In genomic region chr12:9867531-9867930, GRCh38 we compare ENCODE assay signal across 11 cellular contexts. TPM values are rescaled to one million over a fixed set of nuclear protein-coding genes. Genes with fewer than 3 reads are reported as not detected.
DNase-seq lines count a peak whose midpoint lies in the region; ATAC-seq and TF ChIP-seq lines count a peak whose summit lies in the region.
"Had no signal": no experiment of that assay in that cellular context is flagged by ENCODE, and none has a peak within 500 bp of the region (broad histone marks: within the 10 kb centered on the region; RNA-seq: fewer than 3 reads in every experiment).

No MANE protein-coding gene starts in this region.

- H3K27me3 ChIP-seq in left ventricle myocardium inferior (ENCODE audit: low read depth), result no peaks in the 10 kb centered on the region
- H3K27me3 ChIP-seq in upper lobe of left lung, result no peaks in the 10 kb centered on the region

- no peak for TF ChIP-seq POLR2A in upper lobe of left lung (IDR thresholded peaks at IDR 0.05)

- H3K4me3 ChIP-seq in left ventricle myocardium inferior, result peak overlapping the region; percentile 63
- peak overlapping the region; percentile 12 to 52 (median 42) for H3K4me3 ChIP-seq in upper lobe of left lung

- TF ChIP-seq CTCF in left ventricle myocardium inferior (IDR thresholded peaks at IDR 0.05; ENCODE audit: borderline replicate concordance), result no peak
- no peak for TF ChIP-seq CTCF in upper lobe of left lung (IDR thresholded peaks at IDR 0.05)

- H3K9me3 ChIP-seq in left ventricle myocardium inferior (replicated peaks), result peaks cover 22% of the 10 kb centered on the region
- peaks cover 0 to 4% (median 0%) of the 10 kb centered on the region in 4 donors for H3K9me3 ChIP-seq in upper lobe of left lung

- TF ChIP-seq EP300 in upper lobe of left lung (IDR thresholded peaks at IDR 0.05), result no peak

- H3K4me1 ChIP-seq in left ventricle myocardium inferior, result peaks cover 5% of the 10 kb centered on the region
- peaks cover 0 to 9% (median 6%) of the 10 kb centered on the region in 4 donors for H3K4me1 ChIP-seq in upper lobe of left lung

- peaks cover 43% of the 10 kb centered on the region for H3K4me1 Mint-ChIP-seq in activated T-helper 2 cell treated with anti-CD3 and anti-CD28 coated beads, Interferon-gamma antibody, Interleukin-2, Interleukin-4, amounts not matched to agents 10 μg/mL and 5 μg/mL and 100 μg/mL, durations not matched to agents 14 hours and 24 hours and 36 hours (ENCODE audit: low read depth)

- intact Hi-C loops in left ventricle myocardium inferior (cut with micrococcal nuclease) (no loop called here), cardiac septum (cut with DNase I) (loop anchor here (10.0 kb wide), 2 partner anchors 223 to 497 kb away; no protein-coding TSS in a partner anchor)
- intact Hi-C loops in activated T-helper 2 cell treated with anti-CD3 and anti-CD28 coated beads, Interferon-gamma antibody, Interleukin-2, Interleukin-4, amounts not matched to agents 10 μg/mL and 5 μg/mL and 100 μg/mL, durations not matched to agents 14 hours and 24 hours and 36 hours (cut with micrococcal nuclease), result loop anchor here (5.0 to 10.0 kb wide), 3 partner anchors 60 to 623 kb away; no protein-coding TSS in a partner anchor

- WGBS in upper lobe of left lung, 2 donors, result 20 to 25% methylated on average over 4 of the region's 4 CpGs

- H3K27me3 Mint-ChIP-seq in activated T-helper 2 cell treated with anti-CD3 and anti-CD28 coated beads, Interferon-gamma antibody, Interleukin-2, Interleukin-4, amounts not matched to agents 10 μg/mL and 5 μg/mL and 100 μg/mL, durations not matched to agents 14 hours and 24 hours and 36 hours (ENCODE audit: low read depth), result no peaks in the 10 kb centered on the region

- peak overlapping the region; percentile 77 for H3K27ac Mint-ChIP-seq in activated T-helper 2 cell treated with anti-CD3 and anti-CD28 coated beads, Interferon-gamma antibody, Interleukin-2, Interleukin-4, amounts not matched to agents 10 μg/mL and 5 μg/mL and 100 μg/mL, durations not matched to agents 14 hours and 24 hours and 36 hours

- H3K36me3 ChIP-seq in left ventricle myocardium inferior, result no peaks in the 10 kb centered on the region
- H3K36me3 ChIP-seq in upper lobe of left lung, result no peaks in the 10 kb centered on the region

- H3K27ac ChIP-seq in left ventricle myocardium inferior (replicated peaks) (peak overlapping the region; percentile 89), upper lobe of left lung (peak overlapping the region; percentile 1 to 94 (median 74))

- H3K36me3 Mint-ChIP-seq in activated T-helper 2 cell treated with anti-CD3 and anti-CD28 coated beads, Interferon-gamma antibody, Interleukin-2, Interleukin-4, amounts not matched to agents 10 μg/mL and 5 μg/mL and 100 μg/mL, durations not matched to agents 14 hours and 24 hours and 36 hours (ENCODE audit: low read depth), result peaks cover 19% of the 10 kb centered on the region

- ATAC-seq in upper lobe of left lung (ENCODE audit: low FRiP score in 2 of 2) (no peak), GM19455 (IDR thresholded peaks at IDR 0.05; ENCODE audit: unreplicated experiment) (no peak)

- DNase-seq in left ventricle myocardium inferior (no peak), cardiac septum (ENCODE audit: low spot score) (no peak), lung microvascular endothelial cell (ENCODE audit: low read depth in 2 of 2) (peak; percentile 39 to 50), upper lobe of left lung (no peak), anterior cingulate cortex (lab: John Stamatoyannopoulos, UW) (no peak)
- no peak for DNase-seq in activated T-helper 2 cell treated with anti-CD3 and anti-CD28 coated beads, Interferon-gamma antibody, Interleukin-2, Interleukin-4, amounts not matched to agents 10 μg/mL and 5 μg/mL and 100 μg/mL, durations not matched to agents 14 hours and 24 hours and 36 hours (ENCODE audit: low spot score)
- no peak for DNase-seq in effector CD8-positive, alpha-beta T cell (lab: John Stamatoyannopoulos, UW)
- DNase-seq: activated CD8-positive, alpha-beta memory T cell treated with anti-CD3 and anti-CD28 coated beads for 24 hours; cortex of kidney had no signal

- peak overlapping the region; percentile 79 for H3K4me3 Mint-ChIP-seq in activated T-helper 2 cell treated with anti-CD3 and anti-CD28 coated beads, Interferon-gamma antibody, Interleukin-2, Interleukin-4, amounts not matched to agents 10 μg/mL and 5 μg/mL and 100 μg/mL, durations not matched to agents 14 hours and 24 hours and 36 hours (ENCODE audit: low read depth)

- peaks cover 16% of the 10 kb centered on the region for H3K9me3 Mint-ChIP-seq in activated T-helper 2 cell treated with anti-CD3 and anti-CD28 coated beads, Interferon-gamma antibody, Interleukin-2, Interleukin-4, amounts not matched to agents 10 μg/mL and 5 μg/mL and 100 μg/mL, durations not matched to agents 14 hours and 24 hours and 36 hours

RNA-seq across cellular contexts. Expression of gene CLEC2B, which starts 1.6 kb away (rescaled TPM):
- total RNA-seq in left ventricle myocardium inferior, result 4.4 TPM
- 6.7 TPM for total RNA-seq in cardiac septum
- 5.0 and 5.1 TPM in 2 replicates for total RNA-seq in activated T-helper 2 cell treated with anti-CD3 and anti-CD28 coated beads, Interferon-gamma antibody, Interleukin-2, Interleukin-4, amounts not matched to agents 10 μg/mL and 5 μg/mL and 100 μg/mL, durations not matched to agents 14 hours and 24 hours and 36 hours
- 26.4 and 29.2 TPM in 2 replicates for total RNA-seq in lung microvascular endothelial cell
- 10 to 100 TPM in 5 of 6 donors, 1 to 10 TPM in 1; 8.4 to 37.8 (median 25.7) TPM for total RNA-seq in upper lobe of left lung

RNA-seq across cellular contexts. Expression of gene KLRF2, which starts 13.8 kb away (rescaled TPM):
- not detected for total RNA-seq in left ventricle myocardium inferior
- total RNA-seq in cardiac septum, result not detected
- total RNA-seq in activated T-helper 2 cell treated with anti-CD3 and anti-CD28 coated beads, Interferon-gamma antibody, Interleukin-2, Interleukin-4, amounts not matched to agents 10 μg/mL and 5 μg/mL and 100 μg/mL, durations not matched to agents 14 hours and 24 hours and 36 hours, result not detected in 2 replicates
- total RNA-seq in lung microvascular endothelial cell, result not detected in 2 replicates
- not detected for total RNA-seq in upper lobe of left lung
- total RNA-seq: LHCN-M2 had no signal

RNA-seq across cellular contexts. Expression of gene KLRF1, which starts 40.2 kb away (rescaled TPM):
- total RNA-seq in left ventricle myocardium inferior (not detected), cardiac septum (not detected), lung microvascular endothelial cell (0.20 TPM in 1 of 2 replicates, not detected in the other), upper lobe of left lung (1 to 10 TPM in 4 of 6 donors, not detected in 2; 1.2 to 6.9 (median 2.0) TPM)
- total RNA-seq in activated T-helper 2 cell treated with anti-CD3 and anti-CD28 coated beads, Interferon-gamma antibody, Interleukin-2, Interleukin-4, amounts not matched to agents 10 μg/mL and 5 μg/mL and 100 μg/mL, durations not matched to agents 14 hours and 24 hours and 36 hours, result not detected in 2 replicates
- total RNA-seq: LHCN-M2 had no signal

Comparison
In these comparisons a context has a peak if more than half of its experiments do, and no peak if none do; other contexts are left out.
1. DNase-seq: peak in lung microvascular endothelial cell (2 of 2); none in left ventricle myocardium inferior (single experiment), cardiac septum (single experiment), activated T-helper 2 cell treated with anti-CD3 and anti-CD28 coated beads, Interferon-gamma antibody, Interleukin-2, Interleukin-4, amounts not matched to agents 10 μg/mL and 5 μg/mL and 100 μg/mL, durations not matched to agents 14 hours and 24 hours and 36 hours (single experiment), upper lobe of left lung (0 of 2), anterior cingulate cortex (0 of 58) and effector CD8-positive, alpha-beta T cell (single experiment).